ENCODE assay signal across 3 cellular contexts in genomic region chr17:44267818-44268490, GRCh38.
TF ChIP-seq lines count a peak whose summit lies in the region.

SLC4A1 (minus strand) TSS chr17:44268135; CDS start chr17:44262866, 5,269 bp downstream.

TF ChIP-seq in SK-N-SH, 30 proteins besides CTCF, POLR2A, EP300 and RAD21:
- no peak for TF ChIP-seq JUND (IDR thresholded peaks at IDR 0.05)
- TF ChIP-seq GABPA (IDR thresholded peaks at IDR 0.05; ENCODE audit: low read depth), result no peak
- TF ChIP-seq NRF1 (IDR thresholded peaks at IDR 0.05; ENCODE audit: low read depth, low read length), result no peak

TF ChIP-seq in SK-N-SH treated with all-trans-retinoic acid at 6 μM for 48 hours, 23 proteins besides CTCF, POLR2A, EP300 and RAD21:
- no peak for TF ChIP-seq ISL1 (CRISPR knock-in tag; IDR thresholded peaks at IDR 0.05)
- no peak for TF ChIP-seq POU6F1 (CRISPR knock-in tag; IDR thresholded peaks at IDR 0.05; ENCODE audit: borderline replicate concordance, low read depth)
- no peak for TF ChIP-seq RARB (CRISPR knock-in tag; IDR thresholded peaks at IDR 0.05)
- no peak for TF ChIP-seq OSR1 (CRISPR knock-in tag; IDR thresholded peaks at IDR 0.05)
- no peak for TF ChIP-seq PPARA (CRISPR knock-in tag; IDR thresholded peaks at IDR 0.05; ENCODE audit: borderline replicate concordance)
- TF ChIP-seq ESRRG (CRISPR knock-in tag; IDR thresholded peaks at IDR 0.05), result no peak
- no peak for TF ChIP-seq ARNTL (CRISPR knock-in tag; IDR thresholded peaks at IDR 0.05; ENCODE audit: borderline replicate concordance, low read depth)
- no peak for TF ChIP-seq TCF4 (CRISPR knock-in tag; IDR thresholded peaks at IDR 0.05; ENCODE audit: borderline replicate concordance)
- no peak for TF ChIP-seq GLIS3 (CRISPR knock-in tag; IDR thresholded peaks at IDR 0.05)
- no peak for TF ChIP-seq ZNF70 (CRISPR knock-in tag; IDR thresholded peaks at IDR 0.05)
- TF ChIP-seq ZFP30 (CRISPR knock-in tag; IDR thresholded peaks at IDR 0.05), result no peak
- no peak for TF ChIP-seq CREB5 (CRISPR knock-in tag; IDR thresholded peaks at IDR 0.05; ENCODE audit: low read depth)
- TF ChIP-seq BACH2 (CRISPR knock-in tag; IDR thresholded peaks at IDR 0.05; ENCODE audit: borderline replicate concordance), result no peak

TF ChIP-seq in HepG2, 621 proteins besides CTCF, POLR2A, EP300 and RAD21:
- no peak for TF ChIP-seq ZNF446 (CRISPR knock-in tag; IDR thresholded peaks at IDR 0.05)
- TF ChIP-seq PCBP2 (optimal IDR thresholded peaks at IDR 0.05; ENCODE audit: low read depth, low read length, poor library complexity, severe bottlenecking), result no peak
- TF ChIP-seq KDM6A (CRISPR knock-in tag; IDR thresholded peaks at IDR 0.05; ENCODE audit: low read depth), result no peak
- no peak for TF ChIP-seq NAIF1 (CRISPR knock-in tag; IDR thresholded peaks at IDR 0.05; ENCODE audit: borderline replicate concordance)
- no peak for TF ChIP-seq ZNF230 (CRISPR knock-in tag; IDR thresholded peaks at IDR 0.05)
- TF ChIP-seq NFRKB (IDR thresholded peaks at IDR 0.05), result no peak
- TF ChIP-seq IRF9 (CRISPR knock-in tag; IDR thresholded peaks at IDR 0.05; ENCODE audit: borderline replicate concordance), result no peak
- TF ChIP-seq ZFP41 (CRISPR knock-in tag; IDR thresholded peaks at IDR 0.05; ENCODE audit: borderline replicate concordance), result no peak
- no peak for TF ChIP-seq HNF4A (CRISPR knock-in tag; IDR thresholded peaks at IDR 0.05)
- no peak for TF ChIP-seq MTERF4 (CRISPR knock-in tag; IDR thresholded peaks at IDR 0.05)
- no peak for TF ChIP-seq BCLAF1 (IDR thresholded peaks at IDR 0.05)
- TF ChIP-seq GABPB1 (CRISPR knock-in tag; IDR thresholded peaks at IDR 0.05), result no peak
- no peak for TF ChIP-seq ZNF556 (CRISPR knock-in tag; IDR thresholded peaks at IDR 0.05; ENCODE audit: borderline replicate concordance)
- no peak for TF ChIP-seq SP2 (CRISPR knock-in tag; IDR thresholded peaks at IDR 0.05)
- no peak for TF ChIP-seq MEIS1 (CRISPR knock-in tag; IDR thresholded peaks at IDR 0.05; ENCODE audit: borderline replicate concordance)
- no peak for TF ChIP-seq HCFC1 (IDR thresholded peaks at IDR 0.05; ENCODE audit: low read depth, low read length)
